9 cellular contexts compared by ENCODE assay signal in the genomic region with DNA sequence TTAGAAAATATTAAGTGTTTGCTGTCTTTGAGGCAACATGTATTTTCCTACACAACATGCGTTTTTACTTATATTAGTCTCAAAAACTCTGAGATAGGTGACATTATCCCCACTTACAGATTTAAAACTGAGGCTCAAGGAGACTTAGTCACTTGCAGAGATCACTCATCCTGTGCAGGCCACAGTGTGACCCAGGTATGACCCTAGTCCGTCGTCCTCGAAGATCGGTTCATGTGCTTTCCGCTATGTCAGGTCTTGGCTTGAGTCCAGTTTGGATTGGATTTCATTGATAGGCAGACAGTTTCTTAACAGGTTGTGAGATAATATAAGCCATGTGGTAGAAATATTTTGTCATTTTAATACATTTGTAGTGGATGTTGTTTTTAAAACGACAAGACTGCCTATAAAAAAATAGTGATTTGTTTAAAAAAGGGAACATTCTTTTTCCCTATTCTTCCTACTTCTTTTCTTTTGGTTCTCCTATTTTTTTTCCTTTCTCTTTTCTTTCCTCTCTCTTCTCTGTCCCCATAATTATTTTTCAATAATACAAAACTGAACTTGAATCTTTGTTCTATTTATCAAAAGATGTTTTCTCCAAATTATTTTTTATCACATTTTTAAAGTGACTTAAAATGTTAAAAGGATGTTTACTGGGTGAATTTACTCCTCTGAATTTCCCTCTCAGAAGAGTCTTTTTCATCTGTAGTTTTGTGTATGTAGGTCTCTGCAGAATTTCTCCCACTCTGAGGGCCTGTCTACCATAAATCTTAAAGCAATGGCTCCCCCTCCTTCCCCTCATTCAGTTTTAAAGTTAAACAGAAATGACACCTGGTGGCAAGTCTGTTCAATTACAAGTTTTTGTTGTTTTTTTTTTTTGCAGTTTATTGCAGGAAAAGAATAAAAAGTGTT.
DNase-seq lines count a peak whose midpoint lies in the region; ATAC-seq and TF ChIP-seq lines count a peak whose summit lies in the region.
"Had no signal": no experiment of that assay in that cellular context is flagged by ENCODE, and none has a peak within 500 bp of the region (broad histone marks: within the 10 kb centered on the region; RNA-seq: fewer than 3 reads in every experiment).

No MANE protein-coding gene starts in this region.

- no peaks in the 10 kb centered on the region for H3K9me3 Mint-ChIP-seq in neural progenitor cell
- H3K9me3 Mint-ChIP-seq: CD8-positive, alpha-beta memory T cell had no signal

- H2AFZ ChIP-seq in fibroblast of lung (ENCODE audit: low read length) (no peak overlapping the region), neural progenitor cell (replicated peaks) (no peak overlapping the region)

- H3K9me3 ChIP-seq in fibroblast of lung (ENCODE audit: control insufficient read depth, insufficient read depth, low read depth, low read length) (no peaks in the 10 kb centered on the region), neural progenitor cell (ENCODE audit: low read depth) (no peaks in the 10 kb centered on the region)

- H3K36me3 ChIP-seq in fibroblast of lung (ENCODE audit: control insufficient read depth, insufficient read depth, low read length) (no peaks in the 10 kb centered on the region), neural progenitor cell (no peaks in the 10 kb centered on the region)

- H3K27me3 Mint-ChIP-seq in neural progenitor cell (ENCODE audit: insufficient read depth, low read depth): no peaks in the 10 kb centered on the region

- H3K27ac Mint-ChIP-seq in neural progenitor cell: no peak overlapping the region

- no peaks in the 10 kb centered on the region for H3K4me1 Mint-ChIP-seq in neural progenitor cell
- H3K4me1 Mint-ChIP-seq: CD8-positive, alpha-beta memory T cell had no signal

- H3K4me3 Mint-ChIP-seq in neural progenitor cell: no peak overlapping the region
- H3K4me3 Mint-ChIP-seq: CD8-positive, alpha-beta memory T cell had no signal

- no peaks in the 10 kb centered on the region for H3F3A ChIP-seq in neural progenitor cell (ENCODE audit: low read depth)

- H3K4me1 ChIP-seq in fibroblast of lung (ENCODE audit: control insufficient read depth, extremely low read depth, insufficient read depth, low read length): peaks cover 2% of the 10 kb centered on the region
- no peaks in the 10 kb centered on the region for H3K4me1 ChIP-seq in neural progenitor cell

- ATAC-seq in GM19324 (IDR thresholded peaks at IDR 0.05; ENCODE audit: low FRiP score, unreplicated experiment): no peak

- H3K9ac ChIP-seq in fibroblast of lung (ENCODE audit: insufficient read depth, low read length): no peak overlapping the region
- no peak overlapping the region for H3K9ac ChIP-seq in neural progenitor cell

- no peak overlapping the region for H3K4me3 ChIP-seq in fibroblast of lung (replicated peaks in 1 of 4; ENCODE audit: control extremely low read depth in 1 of 4, insufficient read depth in 1 of 4, low read depth in 3 of 4, low read length in 4 of 4)
- no peak overlapping the region for H3K4me3 ChIP-seq in neural progenitor cell

- H3K36me3 Mint-ChIP-seq in neural progenitor cell: peaks cover 3% of the 10 kb centered on the region

- DNase-seq in NCI-H2081 (lab: John Stamatoyannopoulos, UW) (peak; percentile 34 to 38), NCI-H2081 treated with DMSO at 0.1 percent for 48 hours (lab: John Stamatoyannopoulos, UW) (no peak), M059J (ENCODE audit: low read depth) (peak; percentile 52), SK-N-DZ (ENCODE audit: low spot score) (peak; percentile 70), fibroblast of lung (ENCODE audit: low read depth in 2 of 2) (peak; percentile 68 to 71), neural progenitor cell (ENCODE audit: low spot score) (peak; percentile 67), nucleus accumbens (lab: John Stamatoyannopoulos, UW) (no peak)

- H3K27me3 ChIP-seq in fibroblast of lung (ENCODE audit: control insufficient read depth, insufficient read depth, low read length) (no peaks in the 10 kb centered on the region), neural progenitor cell (no peaks in the 10 kb centered on the region)

- H3K79me2 ChIP-seq in fibroblast of lung (ENCODE audit: control insufficient read depth, insufficient read depth, low read length) (no peaks in the 10 kb centered on the region), neural progenitor cell (ENCODE audit: low read depth) (no peaks in the 10 kb centered on the region)

- TF ChIP-seq CTCF in fibroblast of lung (conservative IDR thresholded peaks at IDR 0.05 in 1 of 2, IDR thresholded peaks at IDR 0.05 in 1 of 2; ENCODE audit: low read depth in 1 of 2, low read length in 2 of 2) (peak; percentile 55 to 57), neural progenitor cell (IDR thresholded peaks at IDR 0.05) (peak; percentile 75)

- H3K27ac ChIP-seq in fibroblast of lung (ENCODE audit: insufficient read depth, low read length) (no peak overlapping the region), neural progenitor cell (no peak overlapping the region)

- no peaks in the 10 kb centered on the region for H4K20me1 ChIP-seq in fibroblast of lung (ENCODE audit: control insufficient read depth, extremely low read depth, insufficient read depth, low read length)
- no peaks in the 10 kb centered on the region for H4K20me1 ChIP-seq in neural progenitor cell (ENCODE audit: low read depth)

- H3K4me2 ChIP-seq in fibroblast of lung (ENCODE audit: extremely low read depth, insufficient read depth, low read length) (no peak overlapping the region), neural progenitor cell (no peak overlapping the region)

Comparison
In these comparisons a context has a peak if more than half of its experiments do, and no peak if none do; other contexts are left out.
1. DNase-seq: peak in NCI-H2081 (2 of 2), M059J (single experiment), SK-N-DZ (single experiment), fibroblast of lung (2 of 2) and neural progenitor cell (single experiment); none in NCI-H2081 treated with DMSO at 0.1 percent for 48 hours (single experiment) and nucleus accumbens (0 of 56).